In the genomic region with DNA sequence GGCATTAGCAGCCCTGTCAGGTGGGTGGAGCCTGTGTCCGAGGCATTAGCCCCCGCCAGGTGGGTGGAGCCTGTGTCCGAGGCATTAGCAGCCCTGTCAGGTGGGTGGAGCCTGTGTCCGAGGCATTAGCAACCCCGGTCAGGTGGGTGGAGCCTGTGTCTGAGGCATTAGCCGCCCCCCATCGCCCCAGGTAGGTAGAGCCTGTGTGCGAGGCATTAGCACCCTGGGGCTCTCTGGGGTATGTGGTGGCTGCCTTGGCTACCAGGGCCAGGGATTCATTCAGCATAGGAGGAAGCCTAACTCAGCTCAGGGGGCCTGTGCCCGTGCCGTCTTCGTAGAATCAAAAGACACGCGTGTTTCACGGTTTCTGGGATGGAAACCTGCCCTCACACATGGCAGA, we compare ENCODE assay signal across 1 cellular context. TPM values are rescaled to one million over a fixed set of nuclear protein-coding genes. Genes with fewer than 3 reads are reported as not detected.
"Had no signal": no experiment of that assay in that cellular context is flagged by ENCODE, and none has a peak within 500 bp of the region (broad histone marks: within the 10 kb centered on the region; RNA-seq: fewer than 3 reads in every experiment).

No MANE protein-coding gene starts in this region.

RNA-seq across cellular contexts. Expression of a gene that starts 46.3 kb away (rescaled TPM):
- total RNA-seq: bronchial epithelial cell had no signal
